8 cellular contexts compared by ENCODE assay signal in the genomic region with DNA sequence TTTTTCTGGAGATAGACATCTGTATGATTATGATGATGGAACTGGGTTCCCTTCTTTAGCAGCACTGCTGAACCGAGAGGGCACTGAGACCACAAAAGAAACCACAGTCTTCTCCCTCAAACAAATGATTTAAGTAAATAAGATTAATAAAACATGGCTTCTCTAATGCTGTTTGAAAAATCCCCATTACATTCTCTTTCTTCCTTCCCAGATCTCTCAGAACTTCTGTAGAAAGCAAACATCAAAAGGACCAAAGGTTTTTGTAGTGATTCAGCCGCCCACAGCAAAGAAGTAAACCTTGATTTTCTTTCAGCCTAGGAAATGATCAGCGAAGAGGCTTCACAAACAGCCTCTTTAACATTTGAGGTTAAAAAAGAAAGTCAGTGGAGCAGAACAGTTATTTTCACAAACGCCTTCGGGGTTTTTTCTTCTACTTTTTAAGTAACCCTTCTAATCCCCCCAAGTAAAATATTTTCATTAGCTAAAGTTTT.
DNase-seq lines count a peak whose midpoint lies in the region; ATAC-seq and TF ChIP-seq lines count a peak whose summit lies in the region.

No MANE protein-coding gene starts in this region.

- H3K9me3 Mint-ChIP-seq in immature natural killer cell, result no peaks in the 10 kb centered on the region

- ATAC-seq in HG02852 (IDR thresholded peaks at IDR 0.05; ENCODE audit: unreplicated experiment) (peak; percentile 89), esophagus mucosa (no peak)

- peak; percentile 64 for DNase-seq in NCI-H1105 treated with DMSO at 0.1 percent for 48 hours (lab: John Stamatoyannopoulos, UW)
- DNase-seq in NCI-H1105 (lab: John Stamatoyannopoulos, UW), result no peak
- peak; percentile 13 for DNase-seq in RPMI8226
- no peak for DNase-seq in immature natural killer cell
- no peak for DNase-seq in tibial nerve (ENCODE audit: low spot score in 2 of 2)
- DNase-seq in NCI-H1048 (lab: John Stamatoyannopoulos, UW), result no peak

- no peaks in the 10 kb centered on the region for H3K36me3 Mint-ChIP-seq in immature natural killer cell

- H3K4me1 ChIP-seq in tibial nerve, result peaks cover 0 to 14% (median 2%) of the 10 kb centered on the region in 4 donors

- no peaks in the 10 kb centered on the region for H3K9me3 ChIP-seq in tibial nerve

- TF ChIP-seq CTCF in tibial nerve (IDR thresholded peaks at IDR 0.05), result no peak

- no peaks in the 10 kb centered on the region for H3K36me3 ChIP-seq in tibial nerve

- peaks cover 0 to 1% (median 0%) of the 10 kb centered on the region in 3 donors for H3K27me3 Mint-ChIP-seq in immature natural killer cell (ENCODE audit: low read depth in 3 of 3)

- peak overlapping the region in 3 of 4 donors; percentile 10 to 61 (median 21) for H3K27ac ChIP-seq in tibial nerve

- peaks cover 9 to 16% of the 10 kb centered on the region in 2 donors for H3K4me1 Mint-ChIP-seq in immature natural killer cell

- WGBS in tibial nerve, 2 donors, result 23 to 25% methylated on average over 5 of the region's 5 CpGs

- peak overlapping the region in 3 of 5 donors; percentile 12 to 66 (median 24) for H3K4me3 Mint-ChIP-seq in immature natural killer cell

- peak overlapping the region in 2 of 4 donors; percentile 2 to 14 for H3K4me3 ChIP-seq in tibial nerve

- no peaks in the 10 kb centered on the region for H3K27me3 ChIP-seq in tibial nerve

- no peak overlapping the region for H3K27ac Mint-ChIP-seq in immature natural killer cell

- no peak for TF ChIP-seq EP300 in tibial nerve (IDR thresholded peaks at IDR 0.05)

- TF ChIP-seq POLR2A in tibial nerve (IDR thresholded peaks at IDR 0.05), result no peak

Comparison
In these comparisons a context has a peak if more than half of its experiments do, and no peak if none do; other contexts are left out.
1. DNase-seq: peak in NCI-H1105 treated with DMSO at 0.1 percent for 48 hours (single experiment) and RPMI8226 (single experiment); none in NCI-H1105 (single experiment), immature natural killer cell (0 of 3), tibial nerve (0 of 2) and NCI-H1048 (single experiment).